29 cellular contexts compared by ENCODE assay signal in the genomic region with DNA sequence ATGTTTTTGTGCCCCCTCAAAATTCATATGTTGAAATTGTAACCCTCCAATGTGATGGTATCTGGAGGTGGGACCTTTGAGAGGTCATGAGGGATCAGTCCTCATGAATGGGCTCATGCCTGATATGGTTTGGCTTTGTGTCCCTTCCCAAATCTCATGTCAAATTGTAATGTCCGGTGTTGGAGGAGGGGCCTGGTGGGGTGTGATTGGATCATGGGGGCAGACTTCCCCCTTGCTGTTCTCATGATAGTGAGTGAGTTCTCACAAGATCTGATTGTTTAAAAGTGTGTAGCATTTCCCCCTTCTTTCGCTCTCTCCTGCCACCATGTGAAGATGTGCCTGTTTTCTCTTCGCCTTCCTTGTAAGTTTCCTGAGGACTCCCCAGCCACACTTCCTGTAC. TPM values are rescaled to one million over a fixed set of nuclear protein-coding genes. Genes with fewer than 3 reads are reported as not detected.
"Had no signal": no experiment of that assay in that cellular context is flagged by ENCODE, and none has a peak within 500 bp of the region (broad histone marks: within the 10 kb centered on the region; RNA-seq: fewer than 3 reads in every experiment).

No MANE protein-coding gene starts in this region.

- H3K27ac ChIP-seq: stomach, suprapubic skin, testis, thoracic aorta, thyroid gland, tibial artery, tibial nerve, transverse colon, upper lobe of left lung, upper lobe of right lung, uterus, vagina had no signal

- H3K9me3 ChIP-seq: suprapubic skin, testis, thoracic aorta, thyroid gland, tibial artery, transverse colon, upper lobe of left lung, upper lobe of right lung, uterus, vagina had no signal

- H3K4me1 Mint-ChIP-seq: stimulated activated effector memory CD8-positive, alpha-beta T cell treated with anti-CD3 and anti-CD28 coated beads, Interleukin-12 subunit alpha, Interleukin-12 subunit beta, amount 100 ng/mL, for 72 hours; stimulated activated naive B cell treated with anti-CD40 and anti-IgM and Interleukin-4, amounts not matched to agents 10 μg/mL and 1 μg/mL and 100 μg/mL, for 72 hours; stimulated activated naive CD8-positive, alpha-beta T cell treated with anti-CD3 and anti-CD28 coated beads, Interleukin-15, amount 100 ng/mL, for 72 hours had no signal

- H3K4me3 Mint-ChIP-seq: stimulated activated effector memory CD8-positive, alpha-beta T cell treated with anti-CD3 and anti-CD28 coated beads, Interleukin-12 subunit alpha, Interleukin-12 subunit beta, amount 100 ng/mL, for 72 hours; stimulated activated memory B cell treated with anti-CD40 and anti-IgM and Interleukin-4, amounts not matched to agents 10 μg/mL and 1 μg/mL and 100 μg/mL, for 72 hours; stimulated activated naive B cell treated with anti-CD40 and anti-IgM and Interleukin-4, amounts not matched to agents 10 μg/mL and 1 μg/mL and 100 μg/mL, for 72 hours; stimulated activated naive CD8-positive, alpha-beta T cell treated with anti-CD3 and anti-CD28 coated beads, Interleukin-15, amount 100 ng/mL, for 72 hours; stimulated activated naive CD8-positive, alpha-beta T cell treated with anti-CD3 and anti-CD28 coated beads, Interleukin-15, Interleukin-2, amounts not matched to agents 100 ng/mL and 50 ng/mL, for 24 hours; type B pancreatic cell had no signal

- H3K27me3 ChIP-seq: testis, thyroid gland, tibial nerve, transverse colon, upper lobe of left lung, upper lobe of right lung, uterus, vagina had no signal

- H3K27me3 Mint-ChIP-seq: stimulated activated naive CD8-positive, alpha-beta T cell treated with anti-CD3 and anti-CD28 coated beads, Interleukin-15, Interleukin-2, amounts not matched to agents 100 ng/mL and 50 ng/mL, for 24 hours had no signal

- H3K4me1 ChIP-seq: stomach, suprapubic skin, testis, tibial artery, tibial nerve, transverse colon, upper lobe of left lung, upper lobe of right lung, uterus, vagina had no signal

- H3K36me3 ChIP-seq: stomach, suprapubic skin, thoracic aorta, thyroid gland, tibial artery, tibial nerve, transverse colon, upper lobe of left lung, upper lobe of right lung, uterus, vagina had no signal

- DNase-seq: stimulated activated CD4-positive, alpha-beta T cell treated with anti-CD3 and anti-CD28 coated beads, Interleukin-2, amount 100 ng/mL, for 48 hours; stimulated activated CD4-positive, alpha-beta T cell treated with anti-CD3 and anti-CD28 coated beads, Interleukin-4, amount 100 ng/mL, for 1 hour; stimulated activated CD4-positive, alpha-beta T cell treated with anti-CD3 and anti-CD28 coated beads, Interleukin-4, amount 100 ng/mL, for 24 hours; stimulated activated CD4-positive, alpha-beta T cell treated with anti-CD3 and anti-CD28 coated beads, Interleukin-4, amount 100 ng/mL, for 4 hours; stimulated activated CD8-positive, alpha-beta memory T cell treated with anti-CD3 and anti-CD28 coated beads, Interleukin-4, amount 100 ng/mL, for 48 hours; stimulated activated naive B cell treated with anti-CD40 and anti-IgM and Interleukin-4, amounts not matched to agents 10 μg/mL and 1 μg/mL and 100 μg/mL, for 72 hours; stimulated activated naive CD4-positive, alpha-beta T cell; stimulated activated naive CD4-positive, alpha-beta T cell treated with Interleukin-2 at 50 U/mL for 16 hours; stimulated activated naive CD8-positive, alpha-beta T cell treated with anti-CD3 and anti-CD28 coated beads, Interleukin-15, amount 100 ng/mL, for 72 hours; stimulated activated naive CD8-positive, alpha-beta T cell treated with anti-CD3 and anti-CD28 coated beads, Interleukin-15, Interleukin-2, amounts not matched to agents 100 U/mL and 50 U/mL, for 24 hours; stomach; substantia nigra; testis; thyroid gland; tibial artery; transverse colon; trophoblast cell; upper lobe of left lung; upper lobe of right lung; uterus had no signal

- ATAC-seq: stimulated activated effector memory CD8-positive, alpha-beta T cell treated with anti-CD3 and anti-CD28 coated beads, Interleukin-12 subunit alpha, Interleukin-12 subunit beta, amount 100 ng/mL, for 72 hours; stimulated activated memory B cell treated with anti-CD40 and anti-IgM and Interleukin-4, amounts not matched to agents 10 μg/mL and 1 μg/mL and 100 μg/mL, for 72 hours; stimulated activated naive B cell treated with anti-CD40 and anti-IgM and Interleukin-4, amounts not matched to agents 10 μg/mL and 1 μg/mL and 100 μg/mL, for 72 hours; stimulated activated naive CD8-positive, alpha-beta T cell treated with anti-CD3 and anti-CD28 coated beads, Interleukin-15, amount 100 ng/mL, for 72 hours; stimulated activated naive CD8-positive, alpha-beta T cell treated with anti-CD3 and anti-CD28 coated beads, Interleukin-15, Interleukin-2, amounts not matched to agents 100 U/mL and 50 U/mL, for 24 hours; upper lobe of right lung had no signal

- H3K4me3 ChIP-seq: stomach, suprapubic skin, testis, thoracic aorta, thyroid gland, tibial artery, tibial nerve, transverse colon, upper lobe of left lung, upper lobe of right lung, uterus, vagina had no signal

- H3K36me3 Mint-ChIP-seq: stimulated activated effector memory CD8-positive, alpha-beta T cell treated with anti-CD3 and anti-CD28 coated beads, Interleukin-12 subunit alpha, Interleukin-12 subunit beta, amount 100 ng/mL, for 72 hours; type B pancreatic cell had no signal

- H3K27ac Mint-ChIP-seq: stimulated activated effector memory CD8-positive, alpha-beta T cell treated with anti-CD3 and anti-CD28 coated beads, Interleukin-12 subunit alpha, Interleukin-12 subunit beta, amount 100 ng/mL, for 72 hours; stimulated activated memory B cell treated with anti-CD40 and anti-IgM and Interleukin-4, amounts not matched to agents 10 μg/mL and 1 μg/mL and 100 μg/mL, for 72 hours; stimulated activated naive B cell treated with anti-CD40 and anti-IgM and Interleukin-4, amounts not matched to agents 10 μg/mL and 1 μg/mL and 100 μg/mL, for 72 hours; stimulated activated naive CD8-positive, alpha-beta T cell treated with anti-CD3 and anti-CD28 coated beads, Interleukin-15, amount 100 ng/mL, for 72 hours; stimulated activated naive CD8-positive, alpha-beta T cell treated with anti-CD3 and anti-CD28 coated beads, Interleukin-15, Interleukin-2, amounts not matched to agents 100 ng/mL and 50 ng/mL, for 24 hours; type B pancreatic cell had no signal

RNA-seq across cellular contexts. Expression of a gene that starts 53.4 kb away (rescaled TPM):
- total RNA-seq: subcutaneous adipose tissue, thoracic aorta, upper lobe of right lung had no signal
